2 cellular contexts compared by ENCODE assay signal in the genomic region with DNA sequence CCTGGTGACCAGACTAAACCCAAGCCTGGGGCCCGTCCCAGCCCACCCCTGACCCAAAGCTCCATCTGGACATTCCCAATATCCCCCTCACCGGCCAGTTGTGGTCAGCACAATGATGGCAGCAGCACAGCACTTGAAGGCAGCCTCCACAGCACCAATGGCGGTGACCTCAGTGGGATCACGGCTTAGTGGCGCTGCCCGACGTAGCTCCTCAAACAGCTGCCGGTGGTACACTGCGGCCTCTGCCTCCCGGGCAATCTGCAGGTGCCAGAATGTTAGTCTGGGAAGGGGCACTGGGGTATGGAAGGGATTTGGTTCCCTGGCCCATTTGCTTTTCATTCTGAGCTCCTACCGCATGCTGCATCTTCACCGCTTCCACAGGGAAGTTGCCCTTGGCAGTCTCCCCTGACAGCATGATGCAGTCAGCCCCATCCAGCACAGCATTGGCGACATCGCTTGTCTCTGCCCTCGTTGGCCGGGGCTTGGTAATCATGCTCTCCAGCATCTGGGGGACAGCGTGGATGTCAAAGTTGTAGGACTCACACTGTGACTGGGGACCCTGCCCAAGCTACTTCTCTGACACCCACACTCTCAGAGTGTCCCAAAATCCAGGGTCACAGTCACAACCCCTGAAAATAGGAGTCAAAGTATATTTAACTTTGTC.
TF ChIP-seq lines count a peak whose summit lies in the region.

No MANE protein-coding gene starts in this region.

TF ChIP-seq in HEK293, 187 proteins besides CTCF, POLR2A, EP300 and RAD21:
- TF ChIP-seq ZBTB17 (tag by site-specific recombination; IDR thresholded peaks at IDR 0.05), result peak; percentile 62; the same call in 1 of the 2 replicates
- no peak for TF ChIP-seq ZNF10 (tag by site-specific recombination; IDR thresholded peaks at IDR 0.05)
TF ChIP-seq in HEK293: peak in this region for 1.

TF ChIP-seq in K562, 482 proteins besides CTCF, POLR2A, EP300 and RAD21:
- TF ChIP-seq EGR1 (conservative IDR thresholded peaks at IDR 0.05) (no peak), RBFOX2 (IDR thresholded peaks at IDR 0.05; ENCODE audit: low read depth, low read length) (0 out of 2 replicates have a peak, but pooled peaks have one; percentile 15), MTF1 (CRISPR knock-in tag; IDR thresholded peaks at IDR 0.05; ENCODE audit: borderline replicate concordance) (no peak), POLR2G (IDR thresholded peaks at IDR 0.05; ENCODE audit: low read depth, low read length) (0 out of 2 replicates have a peak, but pooled peaks have one; percentile 24)
- TF ChIP-seq, protein P1, sequence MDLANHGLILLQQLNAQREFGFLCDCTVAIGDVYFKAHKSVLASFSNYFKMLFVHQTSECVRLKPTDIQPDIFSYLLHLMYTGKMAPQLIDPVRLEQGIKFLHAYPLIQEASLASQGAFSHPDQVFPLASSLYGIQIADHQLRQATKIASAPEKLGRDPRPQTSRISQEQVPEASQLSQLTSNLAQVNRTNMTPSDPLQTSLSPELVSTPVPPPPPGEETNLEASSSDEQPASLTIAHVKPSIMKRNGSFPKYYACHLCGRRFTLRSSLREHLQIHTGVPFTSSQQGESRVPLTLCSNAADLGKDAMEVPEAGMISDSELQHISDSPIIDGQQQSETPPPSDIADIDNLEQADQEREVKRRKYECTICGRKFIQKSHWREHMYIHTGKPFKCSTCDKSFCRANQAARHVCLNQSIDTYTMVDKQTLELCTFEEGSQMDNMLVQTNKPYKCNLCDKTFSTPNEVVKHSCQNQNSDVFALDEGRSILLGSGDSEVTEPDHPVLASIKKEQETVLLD (IDR thresholded peaks at IDR 0.05), result no peak
- TF ChIP-seq, protein P2, sequence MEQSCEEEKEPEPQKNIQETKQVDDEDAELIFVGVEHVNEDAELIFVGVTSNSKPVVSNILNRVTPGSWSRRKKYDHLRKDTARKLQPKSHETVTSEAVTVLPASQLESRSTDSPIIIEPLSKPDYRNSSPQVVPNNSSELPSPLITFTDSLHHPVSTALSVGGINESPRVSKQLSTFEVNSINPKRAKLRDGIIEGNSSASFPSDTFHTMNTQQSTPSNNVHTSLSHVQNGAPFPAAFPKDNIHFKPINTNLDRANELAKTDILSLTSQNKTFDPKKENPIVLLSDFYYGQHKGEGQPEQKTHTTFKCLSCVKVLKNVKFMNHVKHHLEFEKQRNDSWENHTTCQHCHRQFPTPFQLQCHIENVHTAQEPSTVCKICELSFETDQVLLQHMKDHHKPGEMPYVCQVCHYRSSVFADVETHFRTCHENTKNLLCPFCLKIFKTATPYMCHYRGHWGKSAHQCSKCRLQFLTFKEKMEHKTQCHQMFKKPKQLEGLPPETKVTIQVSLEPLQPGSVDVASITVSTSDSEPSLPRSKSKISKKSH (CRISPR knock-in tag; IDR thresholded peaks at IDR 0.05), result no peak
- TF ChIP-seq, protein P3, sequence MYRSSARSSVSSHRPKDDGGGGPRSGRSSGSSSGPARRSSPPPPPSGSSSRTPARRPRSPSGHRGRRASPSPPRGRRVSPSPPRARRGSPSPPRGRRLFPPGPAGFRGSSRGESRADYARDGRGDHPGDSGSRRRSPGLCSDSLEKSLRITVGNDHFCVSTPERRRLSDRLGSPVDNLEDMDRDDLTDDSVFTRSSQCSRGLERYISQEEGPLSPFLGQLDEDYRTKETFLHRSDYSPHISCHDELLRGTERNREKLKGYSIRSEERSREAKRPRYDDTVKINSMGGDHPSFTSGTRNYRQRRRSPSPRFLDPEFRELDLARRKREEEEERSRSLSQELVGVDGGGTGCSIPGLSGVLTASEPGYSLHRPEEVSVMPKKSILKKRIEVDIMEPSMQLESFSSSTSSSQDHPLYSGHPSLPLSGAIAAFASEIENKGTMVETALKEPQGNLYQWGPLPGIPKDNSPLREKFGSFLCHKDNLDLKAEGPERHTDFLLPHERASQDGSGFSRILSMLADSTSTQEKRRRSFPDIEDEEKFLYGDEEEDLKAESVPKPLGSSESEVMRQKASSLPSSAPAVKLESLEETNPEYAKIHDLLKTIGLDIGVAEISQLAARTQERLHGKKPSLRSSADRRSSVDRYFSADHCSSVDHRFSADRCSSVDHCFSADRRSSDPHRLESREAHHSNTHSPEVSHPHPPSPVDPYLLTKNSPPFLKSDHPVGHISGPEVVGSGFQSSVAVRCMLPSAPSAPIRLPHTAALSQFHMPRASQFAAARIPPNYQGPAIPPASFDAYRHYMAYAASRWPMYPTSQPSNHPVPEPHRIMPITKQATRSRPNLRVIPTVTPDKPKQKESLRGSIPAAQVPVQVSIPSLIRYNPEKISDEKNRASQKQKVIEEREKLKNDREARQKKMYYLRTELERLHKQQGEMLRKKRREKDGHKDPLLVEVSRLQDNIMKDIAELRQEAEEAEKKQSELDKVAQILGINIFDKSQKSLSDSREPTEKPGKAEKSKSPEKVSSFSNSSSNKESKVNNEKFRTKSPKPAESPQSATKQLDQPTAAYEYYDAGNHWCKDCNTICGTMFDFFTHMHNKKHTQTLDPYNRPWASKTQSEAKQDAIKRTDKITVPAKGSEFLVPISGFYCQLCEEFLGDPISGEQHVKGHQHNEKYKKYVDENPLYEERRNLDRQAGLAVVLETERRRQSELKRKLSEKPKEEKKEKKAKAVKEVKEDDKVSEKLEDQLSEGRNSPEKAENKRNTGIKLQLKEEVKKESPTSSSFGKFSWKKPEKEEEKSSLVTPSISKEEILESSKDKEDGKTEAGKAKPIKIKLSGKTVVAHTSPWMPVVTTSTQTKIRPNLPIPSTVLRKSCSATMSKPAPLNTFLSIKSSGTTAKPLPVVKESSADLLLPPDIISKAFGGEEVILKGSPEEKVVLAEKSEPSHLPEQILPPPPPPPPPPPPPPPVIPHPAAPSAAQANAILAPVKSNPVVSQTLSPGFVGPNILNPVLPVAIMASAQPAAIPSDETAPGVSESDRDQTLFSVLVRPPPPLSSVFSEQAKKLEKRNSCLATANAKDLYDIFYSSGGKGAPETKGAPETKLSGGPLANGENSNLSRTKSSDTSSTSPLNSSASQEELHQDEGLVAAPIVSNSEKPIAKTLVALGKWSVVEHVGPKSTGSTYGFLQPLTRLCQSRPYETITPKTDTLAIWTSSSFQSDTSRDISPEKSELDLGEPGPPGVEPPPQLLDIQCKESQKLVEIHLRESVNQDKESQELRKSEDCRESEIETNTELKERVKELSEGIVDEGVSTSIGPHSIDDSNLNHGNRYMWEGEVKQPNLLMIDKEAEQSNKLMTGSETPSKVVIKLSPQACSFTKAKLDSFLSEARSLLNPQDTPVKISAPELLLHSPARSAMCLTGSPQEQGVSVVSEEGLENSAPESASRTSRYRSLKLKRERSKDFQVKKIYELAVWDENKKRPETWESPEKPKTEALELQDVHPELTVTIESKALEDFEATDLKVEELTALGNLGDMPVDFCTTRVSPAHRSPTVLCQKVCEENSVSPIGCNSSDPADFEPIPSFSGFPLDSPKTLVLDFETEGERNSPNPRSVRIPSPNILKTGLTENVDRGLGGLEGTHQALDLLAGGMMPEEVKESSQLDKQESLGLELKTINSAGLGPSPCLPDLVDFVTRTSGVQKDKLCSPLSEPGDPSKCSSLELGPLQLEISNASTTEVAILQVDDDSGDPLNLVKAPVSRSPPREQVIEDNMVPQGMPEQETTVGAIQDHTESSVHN (IDR thresholded peaks at IDR 0.05; ENCODE audit: borderline replicate concordance in 1 of 2, low read depth in 1 of 2), result no peak
- TF ChIP-seq, protein P4, sequence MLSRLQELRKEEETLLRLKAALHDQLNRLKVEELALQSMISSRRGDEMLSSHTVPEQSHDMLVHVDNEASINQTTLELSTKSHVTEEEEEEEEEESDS (CRISPR knock-in tag; IDR thresholded peaks at IDR 0.05), result no peak
